Comparison of ENCODE assay signal across 8 cellular contexts in genomic region chr11:9575531-9576240, GRCh38. TPM values are rescaled to one million over a fixed set of nuclear protein-coding genes. Genes with fewer than 3 reads are reported as not detected.
A peak's percentile ranks its signal among the peaks of the same experiment; 100 is the strongest.
DNase-seq lines count a peak whose midpoint lies in the region; ATAC-seq, FAIRE-seq and TF ChIP-seq lines count a peak whose summit lies in the region.

No MANE protein-coding gene starts in this region.

- no peak for TF ChIP-seq EP300 in tibial nerve (IDR thresholded peaks at IDR 0.05)

- TF ChIP-seq CTCF in kidney (IDR thresholded peaks at IDR 0.05; ENCODE audit: borderline replicate concordance, extremely low read depth, insufficient read depth): no peak
- TF ChIP-seq CTCF in tibial nerve (IDR thresholded peaks at IDR 0.05): no peak

- 8 to 14% methylated on average over 11 of the region's 11 CpGs for WGBS in tibial nerve, 2 donors

- peak overlapping the region; percentile 41 to 56 for H3K9ac ChIP-seq in kidney (ENCODE audit: low read length in 2 of 2)

- H3K4me1 ChIP-seq in kidney (ENCODE audit: control insufficient read depth in 1 of 2, insufficient read depth in 1 of 2, low read depth in 1 of 2, low read length in 2 of 2) (peaks cover 3 to 6% of the 10 kb centered on the region in 2 donors), tibial nerve (peaks cover 0 to 46% (median 16%) of the 10 kb centered on the region in 4 donors)

- H3K27ac ChIP-seq in kidney (ENCODE audit: low read depth in 2 of 2, low read length in 2 of 2): peak overlapping the region; percentile 80 to 83
- peak overlapping the region; percentile 63 to 96 (median 94) for H3K27ac ChIP-seq in tibial nerve

- no peak for ATAC-seq in activated T-cell treated with anti-CD3 and anti-CD28 coated beads, Interleukin-2, amount 50 U/mL, for 72 hours (replicated peaks in 1 of 2)
- ATAC-seq in HG03469 (IDR thresholded peaks at IDR 0.05; ENCODE audit: unreplicated experiment): no peak

- H3K27ac Mint-ChIP-seq in activated T-cell treated with anti-CD3 and anti-CD28 coated beads, Interleukin-2, amount 50 U/mL, for 72 hours: peak overlapping the region; percentile 85
- no peak overlapping the region for H3K27ac Mint-ChIP-seq in activated naive CD8-positive, alpha-beta T cell treated with anti-CD3 and anti-CD28 coated beads for 36 hours

- peaks cover 6% of the 10 kb centered on the region for H3K27me3 Mint-ChIP-seq in activated T-cell treated with anti-CD3 and anti-CD28 coated beads, Interleukin-2, amount 50 U/mL, for 72 hours (ENCODE audit: low read depth)
- H3K27me3 Mint-ChIP-seq in activated naive CD8-positive, alpha-beta T cell treated with anti-CD3 and anti-CD28 coated beads for 36 hours: peaks cover 28% of the 10 kb centered on the region

- H3K36me3 ChIP-seq in kidney (ENCODE audit: control insufficient read depth in 1 of 2, insufficient read depth in 2 of 2, low read length in 2 of 2) (no peaks in the 10 kb centered on the region), tibial nerve (no peaks in the 10 kb centered on the region)

- peaks cover 24 to 50% of the 10 kb centered on the region in 2 donors for H3K36me3 Mint-ChIP-seq in activated T-cell treated with anti-CD3 and anti-CD28 coated beads, Interleukin-2, amount 50 U/mL, for 72 hours (ENCODE audit: insufficient read depth in 2 of 2)
- H3K36me3 Mint-ChIP-seq in activated naive CD8-positive, alpha-beta T cell treated with anti-CD3 and anti-CD28 coated beads for 36 hours: peaks cover 45% of the 10 kb centered on the region

- DNase-seq in activated T-cell treated with anti-CD3 and anti-CD28 coated beads, Interleukin-2, amount 50 U/mL, for 72 hours: no peak
- DNase-seq in activated T-cell treated with anti-CD3 and anti-CD28 coated beads, Interleukin-2, amount 50 U/mL, for 1 hour: no peak
- DNase-seq in activated naive CD8-positive, alpha-beta T cell treated with anti-CD3 and anti-CD28 coated beads for 36 hours: no peak
- DNase-seq in kidney (no peak), tibial nerve (ENCODE audit: low spot score in 2 of 2) (no peak), glomerular visceral epithelial cell (ENCODE audit: extremely low spot score) (no peak)
- no peak for DNase-seq in NK-92 treated with Interleukin-12 subunit alpha and Interleukin-12 subunit beta, amount 100 ng/mL, for 24 hours (lab: John Stamatoyannopoulos, UW)

- H3K27me3 ChIP-seq in tibial nerve: no peaks in the 10 kb centered on the region

- peaks cover 55% of the 10 kb centered on the region for H3K4me1 Mint-ChIP-seq in activated T-cell treated with anti-CD3 and anti-CD28 coated beads, Interleukin-2, amount 50 U/mL, for 72 hours (ENCODE audit: low read depth)
- H3K4me1 Mint-ChIP-seq in activated naive CD8-positive, alpha-beta T cell treated with anti-CD3 and anti-CD28 coated beads for 36 hours: peaks cover 25% of the 10 kb centered on the region

- no peak for FAIRE-seq in kidney (lab: Jason Lieb, UNC)

- intact Hi-C loops in kidney (cut with DNase I): no loop called here

- H3K4me3 ChIP-seq in kidney (ENCODE audit: low read length in 2 of 2): peak overlapping the region; percentile 76 to 82
- H3K4me3 ChIP-seq in tibial nerve: peak overlapping the region; percentile 53 to 95 (median 64)

- H3K9me3 ChIP-seq in kidney (ENCODE audit: control insufficient read depth in 1 of 2, low read length in 2 of 2) (no peaks in the 10 kb centered on the region), tibial nerve (no peaks in the 10 kb centered on the region)

- TF ChIP-seq POLR2A in tibial nerve (IDR thresholded peaks at IDR 0.05): no peak

- H3K4me3 Mint-ChIP-seq in activated T-cell treated with anti-CD3 and anti-CD28 coated beads, Interleukin-2, amount 50 U/mL, for 72 hours: peak overlapping the region; percentile 96 to 99
- H3K4me3 Mint-ChIP-seq in activated naive CD8-positive, alpha-beta T cell treated with anti-CD3 and anti-CD28 coated beads for 36 hours: peak overlapping the region; percentile 93

- no peaks in the 10 kb centered on the region for H3K9me3 Mint-ChIP-seq in activated T-cell treated with anti-CD3 and anti-CD28 coated beads, Interleukin-2, amount 50 U/mL, for 72 hours
- H3K9me3 Mint-ChIP-seq in activated naive CD8-positive, alpha-beta T cell treated with anti-CD3 and anti-CD28 coated beads for 36 hours: no peaks in the 10 kb centered on the region

RNA-seq across cellular contexts. Expression of gene WEE1, which starts 2.2 kb away (rescaled TPM):
- total RNA-seq in activated T-cell treated with anti-CD3 and anti-CD28 coated beads, Interleukin-2, amount 50 U/mL, for 72 hours: 10 to 100 TPM; 41.6 to 45.5 TPM
- 10 to 100 TPM; 46.8 to 47.5 TPM for total RNA-seq in activated naive CD8-positive, alpha-beta T cell treated with anti-CD3 and anti-CD28 coated beads for 36 hours
- 33.9 TPM for total RNA-seq in kidney
- polyA plus RNA-seq in kidney (ENCODE audit: insufficient read depth, low read depth, low replicate concordance): 7.9 TPM
- 10 to 100 TPM; 19.2 to 32.4 (median 22.2) TPM for total RNA-seq in tibial nerve
